In the genomic region with DNA sequence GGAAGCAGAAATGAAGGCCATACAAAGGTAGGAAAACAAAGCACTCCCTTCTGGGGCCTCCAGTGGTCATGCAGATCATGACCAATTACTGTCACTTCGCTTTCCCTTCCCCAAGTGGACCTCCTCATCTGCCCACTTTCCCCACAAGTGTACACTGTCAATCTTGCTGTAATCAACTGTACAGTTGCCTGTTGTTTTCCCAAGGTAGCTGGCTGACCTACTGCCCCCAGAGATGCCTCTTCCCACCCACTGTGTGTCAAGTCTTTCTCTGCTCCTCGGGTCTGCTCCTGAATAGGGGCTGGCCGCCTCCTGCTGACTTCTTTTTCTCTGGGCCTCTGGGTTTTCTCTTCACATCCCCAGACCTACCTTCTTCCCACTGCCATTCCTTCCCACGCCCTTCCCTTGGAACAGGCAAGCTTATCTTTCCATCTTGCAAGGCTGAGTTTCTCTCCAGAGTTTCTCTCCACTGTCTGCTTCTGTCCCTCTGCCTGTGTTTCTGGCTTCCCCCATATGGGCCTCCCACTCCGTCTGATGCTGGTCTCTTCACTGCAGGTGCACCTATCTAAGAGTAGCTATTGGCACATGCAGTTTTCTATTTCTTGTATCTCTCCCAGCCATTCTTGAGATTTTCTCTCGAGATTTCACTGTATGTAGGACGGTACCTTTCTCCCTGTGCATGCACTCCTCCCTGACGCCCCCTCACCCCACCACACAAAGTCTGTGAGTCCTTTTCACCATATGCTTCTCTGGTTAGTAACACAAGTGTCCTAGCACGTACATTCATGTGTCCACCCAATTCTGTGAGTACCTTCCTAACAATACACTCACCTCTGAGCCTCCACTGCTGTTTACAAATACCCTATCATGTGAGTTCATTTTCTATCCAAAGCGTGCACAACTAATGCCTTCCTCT, we compare ENCODE assay signal across 8 cellular contexts. TPM values are rescaled to one million over a fixed set of nuclear protein-coding genes. Genes with fewer than 3 reads are reported as not detected.
DNase-seq lines count a peak whose midpoint lies in the region; ATAC-seq and TF ChIP-seq lines count a peak whose summit lies in the region.

No MANE protein-coding gene starts in this region.

- peaks cover 3% of the 10 kb centered on the region for H3K36me3 ChIP-seq in GM06990 (ENCODE audit: control insufficient read depth, insufficient read depth, low read length)

- DNase-seq in GM06990 (ENCODE audit: extremely low read depth, insufficient read length) (no peak), RWPE1 (ENCODE audit: low spot score) (no peak), fibroblast of the aortic adventitia (ENCODE audit: low read depth) (peak; percentile 39), pons (ENCODE audit: low spot score) (peak; percentile 64)

- CTCF ChIA-PET in RWPE1 (lab: Yijun Ruan, JAX): interaction anchor here (0.5 to 2.7 kb wide), 4 partner anchors 13 to 740 kb away, joined by 3 to 11 read pairs (median 4); no protein-coding TSS in a partner anchor

- no peaks in the 10 kb centered on the region for H3K27me3 ChIP-seq in GM06990 (replicated peaks; ENCODE audit: control insufficient read depth, insufficient read depth, low read length)

- ATAC-seq in GM19455 (IDR thresholded peaks at IDR 0.05; ENCODE audit: unreplicated experiment): no peak
- ATAC-seq in GM18502 (IDR thresholded peaks at IDR 0.05; ENCODE audit: poor library complexity, unreplicated experiment): no peak
- ATAC-seq in HG02642 (IDR thresholded peaks at IDR 0.05; ENCODE audit: poor library complexity, unreplicated experiment): no peak
- ATAC-seq in HG03342 (IDR thresholded peaks at IDR 0.05; ENCODE audit: unreplicated experiment): no peak

- POLR2A ChIA-PET in RWPE1 (lab: Yijun Ruan, JAX; ENCODE audit: low non-redundant PET): no interaction called here

- H3K27ac ChIP-seq in RWPE1: peak overlapping the region; percentile 89

- no peak for TF ChIP-seq CTCF in GM06990 (IDR thresholded peaks at IDR 0.05; ENCODE audit: insufficient read depth, low read length, poor library complexity, severe bottlenecking)
- no peak for TF ChIP-seq CTCF in RWPE1 (conservative IDR thresholded peaks at IDR 0.05; ENCODE audit: low read depth)
- TF ChIP-seq CTCF in fibroblast of the aortic adventitia (IDR thresholded peaks at IDR 0.05; ENCODE audit: insufficient read depth, low read length): peak; percentile 6

- H3K4me3 ChIP-seq in GM06990 (replicated peaks; ENCODE audit: low read depth, low read length) (peak overlapping the region; percentile 90), fibroblast of the aortic adventitia (ENCODE audit: low read depth, low read length) (peak overlapping the region; percentile 97)

RNA-seq across cellular contexts. Expression of a gene that starts 2.3 kb away (rescaled TPM):
- 51.1 and 56.7 TPM in 2 replicates for total RNA-seq in fibroblast of the aortic adventitia (ENCODE audit: low replicate concordance)

Comparison
In these comparisons a context has a peak if more than half of its experiments do, and no peak if none do; other contexts are left out.
1. DNase-seq: peak in fibroblast of the aortic adventitia (single experiment) and pons (single experiment); none in GM06990 (single experiment) and RWPE1 (single experiment).